Comparison of ENCODE assay signal across 8 cellular contexts in genomic region chr9:117718085-117718484, GRCh38. TPM values are rescaled to one million over a fixed set of nuclear protein-coding genes. Genes with fewer than 3 reads are reported as not detected.
DNase-seq lines count a peak whose midpoint lies in the region; ATAC-seq and TF ChIP-seq lines count a peak whose summit lies in the region.

No MANE protein-coding gene starts in this region.

- peak overlapping the region; percentile 55 for H3K9ac ChIP-seq in GM23248

- peak; percentile 79 for DNase-seq in GM23248
- DNase-seq in M059J (ENCODE audit: low read depth): peak; percentile 72
- DNase-seq in ecto neural progenitor cell (ENCODE audit: low spot score): no peak
- no peak for DNase-seq in NCI-H2029 (lab: John Stamatoyannopoulos, UW)
- DNase-seq in NCI-H446 treated with DMSO at 0.1 percent for 48 hours (lab: John Stamatoyannopoulos, UW): no peak
- no peak for DNase-seq in activated CD4-positive, alpha-beta T cell treated with anti-CD3 and anti-CD28 coated beads, Interleukin-2, amount 50 U/mL, for 48 hours

- ATAC-seq in GM18508 (IDR thresholded peaks at IDR 0.05; ENCODE audit: insufficient read depth, unreplicated experiment) (peak; percentile 99), gastroesophageal sphincter (peak; percentile 57)

- H3K36me3 ChIP-seq in GM23248 (ENCODE audit: low read depth) (no peaks in the 10 kb centered on the region), gastroesophageal sphincter (peaks cover 0 to 20% of the 10 kb centered on the region in 2 donors)

- H3K79me2 ChIP-seq in GM23248 (ENCODE audit: insufficient read depth): no peaks in the 10 kb centered on the region

- peak overlapping the region; percentile 77 for H3K4me2 ChIP-seq in GM23248 (ENCODE audit: unreplicated experiment)

- in situ Hi-C loops in GM23248 (cut with MboI): no loop called here

- H3K4me1 ChIP-seq in GM23248 (ENCODE audit: insufficient read depth) (peaks cover 51% of the 10 kb centered on the region), gastroesophageal sphincter (peaks cover 4 to 38% (median 12%) of the 10 kb centered on the region in 3 donors)

- H3K9me2 ChIP-seq in GM23248 (ENCODE audit: insufficient read depth): no peaks in the 10 kb centered on the region

- H3K27ac ChIP-seq in GM23248: peak overlapping the region; percentile 92
- H3K27ac ChIP-seq in gastroesophageal sphincter: no peak overlapping the region

- no peaks in the 10 kb centered on the region for H4K20me1 ChIP-seq in GM23248 (ENCODE audit: insufficient read depth)

- TF ChIP-seq EP300 in gastroesophageal sphincter (IDR thresholded peaks at IDR 0.05): no peak

- H3K4me3 ChIP-seq in GM23248 (peak overlapping the region; percentile 20), gastroesophageal sphincter (no peak overlapping the region)

- TF ChIP-seq CTCF in gastroesophageal sphincter (IDR thresholded peaks at IDR 0.05): no peak

- peaks cover 17% of the 10 kb centered on the region for H3F3A ChIP-seq in GM23248 (ENCODE audit: insufficient read depth)

- H2AFZ ChIP-seq in GM23248: peak overlapping the region; percentile 32; the same call in 1 of the 2 replicates

- H3K9me3 ChIP-seq in GM23248 (ENCODE audit: low read depth) (no peaks in the 10 kb centered on the region), gastroesophageal sphincter (no peaks in the 10 kb centered on the region)

- H3K27me3 ChIP-seq in GM23248 (replicated peaks; ENCODE audit: insufficient read depth) (no peaks in the 10 kb centered on the region), gastroesophageal sphincter (no peaks in the 10 kb centered on the region)

- no peak for TF ChIP-seq POLR2A in gastroesophageal sphincter (IDR thresholded peaks at IDR 0.05)

RNA-seq across cellular contexts. Expression of gene TLR4, which starts 13.9 kb away (rescaled TPM):
- total RNA-seq in GM23248 (2014; rRNA removed; shearing (Covaris generic)): 11.9 and 13.8 TPM in 2 replicates
- polyA plus RNA-seq in GM23248 (2016; fragmentation: Nextera tagmentation; extraction: Ambion mirVana): 5.1 TPM in 2 replicates
- 12.5 and 16.9 TPM in 2 replicates for total RNA-seq in M059J (2014; rRNA removed; shearing (Covaris generic))
- 10 to 100 TPM in 3 of 4 donors, 1 to 10 TPM in 1; 9.8 to 31.5 (median 19.9) TPM for total RNA-seq in gastroesophageal sphincter

Comparison
In these comparisons a context has a peak if more than half of its experiments do, and no peak if none do; other contexts are left out.
1. DNase-seq: peak in GM23248 (single experiment) and M059J (single experiment); none in ecto neural progenitor cell (single experiment), NCI-H2029 (single experiment), NCI-H446 treated with DMSO at 0.1 percent for 48 hours (single experiment) and activated CD4-positive, alpha-beta T cell treated with anti-CD3 and anti-CD28 coated beads, Interleukin-2, amount 50 U/mL, for 48 hours (0 of 2).